Comparison of ENCODE assay signal across 1 cellular context in genomic region chr10:119680050-119680449, GRCh38.
TF ChIP-seq lines count a peak whose summit lies in the region.

No MANE protein-coding gene starts in this region.

TF ChIP-seq in HepG2, 621 proteins besides CTCF, POLR2A, EP300 and RAD21:
- TF ChIP-seq ZNF251 (CRISPR knock-in tag; IDR thresholded peaks at IDR 0.05) (no peak), HOMEZ (CRISPR knock-in tag; IDR thresholded peaks at IDR 0.05; ENCODE audit: low read depth) (no peak), LBX2 (CRISPR knock-in tag; IDR thresholded peaks at IDR 0.05; ENCODE audit: borderline replicate concordance) (no peak), ATF7-NPFF (CRISPR knock-in tag; IDR thresholded peaks at IDR 0.05; ENCODE audit: low read depth) (no peak), BHLHE40 (IDR thresholded peaks at IDR 0.05; ENCODE audit: low read length) (no peak), ZNF530 (CRISPR knock-in tag; IDR thresholded peaks at IDR 0.05; ENCODE audit: low read depth) (no peak), SATB2 (CRISPR knock-in tag; IDR thresholded peaks at IDR 0.05) (no peak), ZNF329 (CRISPR knock-in tag; IDR thresholded peaks at IDR 0.05; ENCODE audit: low read depth) (no peak), CCDC6 (CRISPR knock-in tag; IDR thresholded peaks at IDR 0.05) (no peak), EED (CRISPR knock-in tag; IDR thresholded peaks at IDR 0.05) (no peak), ZBTB1 (CRISPR knock-in tag; IDR thresholded peaks at IDR 0.05; ENCODE audit: borderline replicate concordance) (no peak), JDP2 (CRISPR knock-in tag; IDR thresholded peaks at IDR 0.05; ENCODE audit: borderline replicate concordance) (no peak), PATZ1 (CRISPR knock-in tag; IDR thresholded peaks at IDR 0.05) (no peak), ZNF292 (CRISPR knock-in tag; IDR thresholded peaks at IDR 0.05; ENCODE audit: borderline replicate concordance, low read depth) (no peak), FOXJ3 (CRISPR knock-in tag; IDR thresholded peaks at IDR 0.05; ENCODE audit: borderline replicate concordance) (no peak), MXI1 (IDR thresholded peaks at IDR 0.05; ENCODE audit: borderline replicate concordance, low read depth, low read length) (no peak), SNAPC4 (CRISPR knock-in tag; IDR thresholded peaks at IDR 0.05) (no peak), TAF1 (CRISPR knock-in tag; IDR thresholded peaks at IDR 0.05) (no peak)
